ENCODE assay signal across 28 cellular contexts in genomic region chr3:79661866-79662265, GRCh38.
"Had no signal": no experiment of that assay in that cellular context is flagged by ENCODE, and none has a peak within 500 bp of the region (broad histone marks: within the 10 kb centered on the region; RNA-seq: fewer than 3 reads in every experiment).

No MANE protein-coding gene starts in this region.

- H3K27ac Mint-ChIP-seq: activated naive CD8-positive, alpha-beta T cell; natural killer cell treated with Interleukin-12 subunit alpha and Interleukin-12 subunit beta and Interleukin-15 and Interleukin-18, amount 100 ng/mL, for 72 hours; stimulated activated effector memory CD8-positive, alpha-beta T cell treated with anti-CD3 and anti-CD28 coated beads, Interleukin-12 subunit alpha, Interleukin-12 subunit beta, amount 100 ng/mL, for 72 hours; stimulated activated naive CD8-positive, alpha-beta T cell treated with anti-CD3 and anti-CD28 coated beads, Interleukin-15, Interleukin-2, amounts not matched to agents 100 ng/mL and 50 ng/mL, for 24 hours; T-helper 2 cell treated with Interferon-gamma antibody and Interleukin-4, amounts not matched to agents 5 μg/mL and 100 μg/mL, for 36 hours had no signal

- DNase-seq: activated CD4-positive, alpha-beta T cell treated with anti-CD3 and anti-CD28 coated beads for 4 hours; activated CD4-positive, alpha-beta T cell treated with anti-CD3 and anti-CD28 coated beads, Interleukin-2, amount 50 U/mL, for 48 hours; activated CD4-positive, CD25-positive, alpha-beta regulatory T cell; activated CD8-positive, alpha-beta memory T cell treated with anti-CD3 and anti-CD28 coated beads for 24 hours; activated effector memory CD4-positive, alpha-beta T cell treated with Interleukin-2 at 50 U/mL for 16 hours; activated naive CD4-positive, alpha-beta T cell treated with Interleukin-2 at 50 U/mL for 16 hours; anterior cingulate cortex; brain microvascular endothelial cell; esophagus squamous epithelium; foreskin melanocyte; heart right ventricle; left lung; lower lobe of right lung; mesendoderm; mucosa of descending colon; retina; small intestine; stimulated activated CD4-positive, alpha-beta T cell treated with anti-CD3 and anti-CD28 coated beads, Interleukin-4, amount 100 ng/mL, for 24 hours; T-helper 1 cell; upper lobe of left lung had no signal

- H3K4me1 ChIP-seq: esophagus squamous epithelium, heart right ventricle, left lung, lower lobe of right lung, upper lobe of left lung, vagina had no signal

- H3K4me3 Mint-ChIP-seq: activated naive CD8-positive, alpha-beta T cell; natural killer cell treated with Interleukin-12 subunit alpha and Interleukin-12 subunit beta and Interleukin-15 and Interleukin-18, amount 100 ng/mL, for 72 hours; stimulated activated effector memory CD8-positive, alpha-beta T cell treated with anti-CD3 and anti-CD28 coated beads, Interleukin-12 subunit alpha, Interleukin-12 subunit beta, amount 100 ng/mL, for 72 hours; stimulated activated naive CD8-positive, alpha-beta T cell treated with anti-CD3 and anti-CD28 coated beads, Interleukin-15, Interleukin-2, amounts not matched to agents 100 ng/mL and 50 ng/mL, for 24 hours; T-helper 2 cell treated with Interferon-gamma antibody and Interleukin-4, amounts not matched to agents 5 μg/mL and 100 μg/mL, for 36 hours had no signal

- H3K27me3 Mint-ChIP-seq: activated naive CD8-positive, alpha-beta T cell; natural killer cell treated with Interleukin-12 subunit alpha and Interleukin-12 subunit beta and Interleukin-15 and Interleukin-18, amount 100 ng/mL, for 72 hours; stimulated activated naive CD8-positive, alpha-beta T cell treated with anti-CD3 and anti-CD28 coated beads, Interleukin-15, Interleukin-2, amounts not matched to agents 100 ng/mL and 50 ng/mL, for 24 hours had no signal

- H3K27ac ChIP-seq: brain microvascular endothelial cell, epithelial cell of prostate, esophagus squamous epithelium, heart right ventricle, left lung, lower lobe of right lung, upper lobe of left lung, vagina had no signal

- H3K4me3 ChIP-seq: esophagus squamous epithelium, heart right ventricle, left lung, lower lobe of right lung, mucosa of descending colon, upper lobe of left lung, vagina had no signal

- H3K27me3 ChIP-seq: brain microvascular endothelial cell, esophagus squamous epithelium, heart right ventricle, left lung, upper lobe of left lung, vagina had no signal

- H3K9me3 ChIP-seq: esophagus squamous epithelium, left lung, lower lobe of right lung, mucosa of descending colon, upper lobe of left lung, vagina had no signal

- H3K4me1 Mint-ChIP-seq: stimulated activated effector memory CD8-positive, alpha-beta T cell treated with anti-CD3 and anti-CD28 coated beads, Interleukin-12 subunit alpha, Interleukin-12 subunit beta, amount 100 ng/mL, for 72 hours had no signal

- H3K36me3 ChIP-seq: brain microvascular endothelial cell, esophagus squamous epithelium, heart right ventricle, left lung, lower lobe of right lung, upper lobe of left lung, vagina had no signal

- ATAC-seq: heart right ventricle; left lung; lower lobe of right lung; mucosa of descending colon; natural killer cell treated with Interleukin-12 subunit alpha and Interleukin-12 subunit beta and Interleukin-15 and Interleukin-18, amount 100 ng/mL, for 72 hours; sciatic nerve; stimulated activated effector memory CD8-positive, alpha-beta T cell treated with anti-CD3 and anti-CD28 coated beads, Interleukin-12 subunit alpha, Interleukin-12 subunit beta, amount 100 ng/mL, for 72 hours had no signal

- H3K36me3 Mint-ChIP-seq: activated naive CD8-positive, alpha-beta T cell; natural killer cell treated with Interleukin-12 subunit alpha and Interleukin-12 subunit beta and Interleukin-15 and Interleukin-18, amount 100 ng/mL, for 72 hours; stimulated activated effector memory CD8-positive, alpha-beta T cell treated with anti-CD3 and anti-CD28 coated beads, Interleukin-12 subunit alpha, Interleukin-12 subunit beta, amount 100 ng/mL, for 72 hours had no signal
